In genomic region chr3:153927107-153927506, GRCh38 we compare ENCODE assay signal across 8 cellular contexts.
DNase-seq lines count a peak whose midpoint lies in the region; ATAC-seq and TF ChIP-seq lines count a peak whose summit lies in the region.

No MANE protein-coding gene starts in this region.

- H3K9me3 ChIP-seq in osteoblast (ENCODE audit: low read depth, low read length), result no peaks in the 10 kb centered on the region
- no peaks in the 10 kb centered on the region for H3K9me3 ChIP-seq in adrenal gland (replicated peaks in 1 of 3)

- no peak for TF ChIP-seq POLR2A in adrenal gland (IDR thresholded peaks at IDR 0.05)

- H3K36me3 ChIP-seq in osteoblast (ENCODE audit: insufficient read depth, low read length) (no peaks in the 10 kb centered on the region), adrenal gland (replicated peaks in 1 of 2) (no peaks in the 10 kb centered on the region)

- H3K27me3 ChIP-seq in osteoblast (ENCODE audit: insufficient read depth, low read length) (no peaks in the 10 kb centered on the region), adrenal gland (no peaks in the 10 kb centered on the region)

- DNase-seq in astrocyte of the hippocampus (ENCODE audit: low read depth, low spot score) (peak; percentile 60), osteoblast (ENCODE audit: insufficient read length, low spot score, missing footprints) (no peak), SHP77 (lab: John Stamatoyannopoulos, UW) (no peak), adrenal gland (no peak), NCI-H2029 treated with DMSO at 0.1 percent for 48 hours (lab: John Stamatoyannopoulos, UW) (no peak)
- no peak for DNase-seq in stimulated activated CD4-positive, alpha-beta T cell treated with anti-CD3 and anti-CD28 coated beads, Interleukin-2, amount 100 ng/mL, for 48 hours

- H3K4me2 ChIP-seq in osteoblast (ENCODE audit: insufficient read depth, low read length), result no peak overlapping the region

- H3K4me1 ChIP-seq in osteoblast (ENCODE audit: insufficient read depth, low read length), result no peaks in the 10 kb centered on the region
- H3K4me1 ChIP-seq in adrenal gland (replicated peaks in 1 of 2), result no peaks in the 10 kb centered on the region

- peak; percentile 87 for ATAC-seq in GM18517 (IDR thresholded peaks at IDR 0.05; ENCODE audit: unreplicated experiment)
- peak; percentile 56 for ATAC-seq in HG03439 (IDR thresholded peaks at IDR 0.05; ENCODE audit: unreplicated experiment)

- WGBS in adrenal gland, 4 donors, result 58 to 66% (median 61%) methylated on average over 5 of the region's 5 CpGs

- TF ChIP-seq CTCF in osteoblast (IDR thresholded peaks at IDR 0.05; ENCODE audit: extremely low read depth, low read depth, low read length), result peak; percentile 28
- TF ChIP-seq CTCF in adrenal gland (IDR thresholded peaks at IDR 0.05), result no peak

- H3K27ac ChIP-seq in osteoblast (ENCODE audit: low read depth, low read length) (no peak overlapping the region), adrenal gland (no peak overlapping the region)

- H3K79me2 ChIP-seq in osteoblast (ENCODE audit: insufficient read depth, low read length), result no peaks in the 10 kb centered on the region

- no peak overlapping the region for H3K4me3 ChIP-seq in osteoblast (ENCODE audit: insufficient read depth, low read length)
- no peak overlapping the region for H3K4me3 ChIP-seq in adrenal gland

- H2AFZ ChIP-seq in osteoblast (ENCODE audit: low read length), result peak overlapping the region; percentile 46

- intact Hi-C loops in adrenal gland (cut with DNase I), result no loop called here

- H4K20me1 ChIP-seq in osteoblast (ENCODE audit: insufficient read depth, low read length), result no peaks in the 10 kb centered on the region
